ENCODE assay signal across 8 cellular contexts in the genomic region with DNA sequence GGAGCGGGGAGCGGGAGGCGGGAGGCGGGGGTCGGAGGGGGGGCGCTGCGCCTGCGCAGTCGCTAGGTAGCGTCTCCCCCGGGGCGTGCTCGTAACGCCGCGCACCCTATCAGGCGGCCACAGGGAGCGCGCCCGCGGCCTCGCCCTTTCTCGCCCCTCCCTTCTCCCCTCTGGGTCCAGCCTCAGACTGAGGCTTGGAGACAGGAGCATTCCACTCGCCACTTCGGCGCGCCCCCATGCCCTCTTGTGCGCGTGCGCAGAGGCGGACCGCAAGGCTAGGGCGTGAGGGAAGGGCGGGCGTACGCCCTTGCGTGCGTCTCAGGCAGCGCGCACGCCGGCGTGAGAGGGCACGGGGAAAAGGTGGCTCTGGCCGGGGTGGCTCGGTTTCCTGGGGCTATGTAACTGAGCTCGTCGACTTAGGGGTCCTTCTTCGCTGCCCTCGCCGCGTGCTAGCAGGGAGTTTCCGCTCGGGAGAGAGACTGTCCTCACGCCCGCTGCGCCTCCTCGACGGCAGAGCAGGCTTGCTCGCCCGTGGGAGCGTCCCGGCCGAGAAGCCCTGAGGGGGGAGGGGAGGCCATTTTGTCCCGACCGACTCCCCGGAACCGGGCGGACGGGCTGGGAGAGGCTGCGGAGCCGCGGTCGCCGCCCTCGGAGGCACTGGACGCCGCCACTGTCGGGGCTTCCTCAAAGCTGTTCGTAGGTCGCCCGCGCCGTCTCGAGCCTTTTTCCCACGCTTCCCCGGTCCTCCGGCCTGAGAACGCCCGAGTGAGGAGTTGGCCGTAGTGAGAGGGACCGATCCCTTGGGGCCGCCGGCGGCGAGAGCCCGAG. TPM values are rescaled to one million over a fixed set of nuclear protein-coding genes. Genes with fewer than 3 reads are reported as not detected.
DNase-seq lines count a peak whose midpoint lies in the region; ATAC-seq, FAIRE-seq and TF ChIP-seq lines count a peak whose summit lies in the region.

Gene RAB10, plus strand, starts transcription at position 316 of the 828 bp plus-strand sequence. CDS start 525 bp downstream, outside the sequence.

- H3K36me3 ChIP-seq in left ventricle myocardium inferior (peaks cover 10% of the 10 kb centered on the region), psoas muscle (ENCODE audit: insufficient read depth in 1 of 2, low read depth in 1 of 2) (peaks cover 0 to 4% of the 10 kb centered on the region in 2 donors)

- H3K4me3 ChIP-seq in left ventricle myocardium inferior (peak within 1 kb of the TSS; percentile 98), psoas muscle (peak within 1 kb of the TSS; percentile 97)

- TF ChIP-seq POLR2A in GM15510 (IDR thresholded peaks at IDR 0.05; ENCODE audit: borderline replicate concordance, extremely low read depth, insufficient read length): peak; percentile 93

- intact Hi-C loops in left ventricle myocardium inferior (cut with micrococcal nuclease): no loop called here
- intact Hi-C loops in psoas muscle (cut with DNase I): loop anchor here (5.0 kb wide), 2 partner anchors 37 to 42 kb away; no protein-coding TSS in a partner anchor

- ATAC-seq in HG02885 (IDR thresholded peaks at IDR 0.05; ENCODE audit: poor library complexity, unreplicated experiment): peak; percentile 92
- peak; percentile 92 for ATAC-seq in T-helper 17 cell
- ATAC-seq in psoas muscle: peak; percentile 93 to 97 (median 94)

- H3K4me1 ChIP-seq in left ventricle myocardium inferior (peaks cover 56% of the 10 kb centered on the region), psoas muscle (peaks cover 27% of the 10 kb centered on the region)

- peaks cover 34% of the 10 kb centered on the region for H3K4me1 Mint-ChIP-seq in T-helper 17 cell

- peak; percentile 97 for FAIRE-seq in urothelium cell line (lab: Jason Lieb, UNC)

- H3K36me3 Mint-ChIP-seq in T-helper 17 cell (ENCODE audit: low read depth): no peaks in the 10 kb centered on the region

- H3K9me3 ChIP-seq in T-helper 17 cell (ENCODE audit: control insufficient read depth, low read length, poor library complexity, severe bottlenecking) (no peaks in the 10 kb centered on the region), left ventricle myocardium inferior (replicated peaks) (no peaks in the 10 kb centered on the region), psoas muscle (no peaks in the 10 kb centered on the region)

- no peaks in the 10 kb centered on the region for H3K27me3 Mint-ChIP-seq in T-helper 17 cell

- H3K27me3 ChIP-seq in left ventricle myocardium inferior (ENCODE audit: low read depth) (no peaks in the 10 kb centered on the region), psoas muscle (ENCODE audit: insufficient read depth in 3 of 3, low read length in 2 of 3) (no peaks in the 10 kb centered on the region)

- WGBS in psoas muscle, 3 donors: 0 to 1% (median 0%) methylated on average over 54 to 96 of the region's 97 CpGs

- peak within 1 kb of the TSS; percentile 95 for H3K4me3 Mint-ChIP-seq in T-helper 17 cell

- H3K27ac Mint-ChIP-seq in T-helper 17 cell: peak within 1 kb of the TSS; percentile 93

- H3K27ac ChIP-seq in left ventricle myocardium inferior (replicated peaks) (peak within 1 kb of the TSS; percentile 99), psoas muscle (peak within 1 kb of the TSS; percentile 98)

- TF ChIP-seq CTCF in left ventricle myocardium inferior (IDR thresholded peaks at IDR 0.05; ENCODE audit: borderline replicate concordance) (peak; percentile 41), psoas muscle (IDR thresholded peaks at IDR 0.05) (no peak)

- DNase-seq in NCI-H1694 treated with DMSO at 0.1 percent for 48 hours (lab: John Stamatoyannopoulos, UW) (peak; percentile 96), T-helper 17 cell (peak; percentile 98 to 99 (median 99)), amygdala (lab: John Stamatoyannopoulos, UW) (peak; percentile 74 to 100 (median 97)), left ventricle myocardium inferior (peak; percentile 99), psoas muscle (peak; percentile 100), urothelium cell line (ENCODE audit: low spot score) (peak; percentile 99)

RNA-seq across cellular contexts. Expression of gene RAB10, which starts in this region (rescaled TPM):
- total RNA-seq in T-helper 17 cell (10 to 100 TPM; 41.2 to 42.9 TPM), left ventricle myocardium inferior (86.1 TPM), psoas muscle (100 to 1,000 TPM; 131 to 164 (median 149) TPM)
- polyA plus RNA-seq in psoas muscle: 100 to 1,000 TPM in 2 of 3 donors, 10 to 100 TPM in 1; 76.5 to 170 (median 116) TPM

Comparison
In these comparisons a context has a peak if more than half of its experiments do, and no peak if none do; other contexts are left out.
1. Peak in every context shown above with its lines: DNase-seq, ATAC-seq, H3K4me3 ChIP-seq and H3K27ac ChIP-seq.